ENCODE assay signal across 22 cellular contexts in the genomic region with DNA sequence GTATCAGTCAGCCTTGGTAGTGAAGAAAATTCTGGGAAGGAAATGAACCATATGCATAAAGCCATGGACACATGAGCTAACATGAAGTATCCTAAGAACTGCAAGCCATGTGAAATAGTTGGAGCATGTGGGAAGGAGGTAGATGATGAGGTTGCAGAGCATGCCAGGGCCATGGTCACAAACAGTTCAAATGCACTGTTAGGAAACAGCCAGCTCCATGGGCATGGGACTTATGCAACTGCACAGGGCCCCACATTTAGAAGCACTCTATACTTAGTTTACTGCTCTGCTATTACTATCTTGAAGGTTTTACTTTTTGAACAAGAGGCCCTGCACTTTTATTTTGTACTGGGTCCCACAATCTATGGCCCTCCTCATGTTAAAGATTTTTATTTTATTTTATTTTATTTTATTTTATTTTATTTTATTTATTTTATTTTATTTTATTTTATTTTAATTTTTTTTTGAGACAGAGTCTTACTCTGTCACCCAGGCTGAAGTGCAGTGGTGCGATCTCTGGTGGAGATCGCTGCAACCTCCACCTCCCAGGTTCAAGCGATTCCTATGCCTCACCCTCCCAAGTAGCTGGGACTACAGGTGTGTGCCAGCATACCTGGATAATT.
"Had no signal": no experiment of that assay in that cellular context is flagged by ENCODE, and none has a peak within 500 bp of the region (broad histone marks: within the 10 kb centered on the region; RNA-seq: fewer than 3 reads in every experiment).

No MANE protein-coding gene starts in this region.

- ATAC-seq: activated CD8-positive, alpha-beta memory T cell treated with anti-CD3 and anti-CD28 coated beads, Interleukin-2, amount 10 ng/mL, durations not matched to agents 7 days and 5 days; activated CD8-positive, alpha-beta T cell treated with anti-CD3 and anti-CD28 coated beads, Interleukin-2, amount 10 ng/mL, durations not matched to agents 7 days and 5 days; activated naive CD8-positive, alpha-beta T cell treated with anti-CD3 and anti-CD28 coated beads, Interleukin-2, amount 50 U/mL, for 24 hours; body of pancreas; esophagus mucosa; lower lobe of right lung; naive thymus-derived CD8-positive, alpha-beta T cell; psoas muscle had no signal

- H3K9ac ChIP-seq: parathyroid adenoma had no signal

- H3K79me2 ChIP-seq: parathyroid adenoma had no signal

- H3K4me1 ChIP-seq: body of pancreas, lower lobe of right lung, parathyroid adenoma, psoas muscle, right atrium auricular region had no signal

- H3K4me3 ChIP-seq: body of pancreas, heart right ventricle, lower lobe of right lung, psoas muscle, right atrium auricular region, tibial nerve had no signal

- H3K9me3 ChIP-seq: body of pancreas, lower lobe of right lung, psoas muscle, right atrium auricular region, tibial nerve had no signal

- H3K27ac ChIP-seq: body of pancreas, heart right ventricle, lower lobe of right lung, parathyroid adenoma, psoas muscle, right atrium auricular region, tibial nerve had no signal

- H2AFZ ChIP-seq: parathyroid adenoma had no signal

- H3K27me3 ChIP-seq: body of pancreas, heart right ventricle, right atrium auricular region, tibial nerve had no signal

- DNase-seq: activated B cell treated with CpG ODN at 0.5 μM for 24 hours; activated CD8-positive, alpha-beta memory T cell treated with anti-CD3 and anti-CD28 coated beads, Interleukin-2, amount 10 ng/mL, durations not matched to agents 7 days and 5 days; activated CD8-positive, alpha-beta T cell treated with anti-CD3 and anti-CD28 coated beads, Interleukin-2, amount 10 ng/mL, durations not matched to agents 7 days and 5 days; activated naive CD8-positive, alpha-beta T cell treated with anti-CD3 and anti-CD28 coated beads, Interleukin-2, amount 50 U/mL, for 24 hours; activated T-cell treated with anti-CD3 and anti-CD28 coated beads, Interleukin-2, amount 50 U/mL, for 48 hours; aorta; body of pancreas; cortex of kidney; foreskin melanocyte; heart right ventricle; lower lobe of right lung; mesenchymal stem cell; naive thymus-derived CD8-positive, alpha-beta T cell; nucleus accumbens; psoas muscle; stimulated activated CD4-positive, alpha-beta T cell treated with anti-CD3 and anti-CD28 coated beads, Interleukin-2, amount 100 ng/mL, for 48 hours; stimulated activated naive CD4-positive, alpha-beta T cell treated with Interleukin-2 at 50 U/mL for 16 hours; T-helper 2 cell had no signal

- H3K36me3 ChIP-seq: heart right ventricle, lower lobe of right lung, right atrium auricular region, tibial nerve had no signal
